Comparison of ENCODE assay signal across 1 cellular context in genomic region chr20:33317424-33318095, GRCh38.
TF ChIP-seq lines count a peak whose summit lies in the region.

No MANE protein-coding gene starts in this region.

TF ChIP-seq in HepG2, 621 proteins besides CTCF, POLR2A, EP300 and RAD21:
- TF ChIP-seq ZFP36 (IDR thresholded peaks at IDR 0.05; ENCODE audit: borderline replicate concordance, low read depth, low read length, partially characterized antibody), result no peak
- TF ChIP-seq REPIN1 (CRISPR knock-in tag; IDR thresholded peaks at IDR 0.05; ENCODE audit: borderline replicate concordance, low read depth), result no peak
- TF ChIP-seq NFKB2 (CRISPR knock-in tag; IDR thresholded peaks at IDR 0.05; ENCODE audit: borderline replicate concordance), result peak; percentile 3; the same call in 1 of the 2 replicates
- no peak for TF ChIP-seq DNMT1 (CRISPR knock-in tag; IDR thresholded peaks at IDR 0.05)
- TF ChIP-seq MTA1 (CRISPR knock-in tag; IDR thresholded peaks at IDR 0.05; ENCODE audit: borderline replicate concordance), result no peak
- TF ChIP-seq ZNF781 (CRISPR knock-in tag; IDR thresholded peaks at IDR 0.05; ENCODE audit: borderline replicate concordance, not compliant biosample characterization), result no peak
- TF ChIP-seq THAP9 (CRISPR knock-in tag; IDR thresholded peaks at IDR 0.05; ENCODE audit: borderline replicate concordance), result 0 out of 2 replicates have a peak, but pooled peaks have one; percentile 11
- peak; percentile 74 for TF ChIP-seq ZNF205 (CRISPR knock-in tag; IDR thresholded peaks at IDR 0.05)
- no peak for TF ChIP-seq ZNF670 (CRISPR knock-in tag; IDR thresholded peaks at IDR 0.05; ENCODE audit: borderline replicate concordance)
- no peak for TF ChIP-seq ASH2L (IDR thresholded peaks at IDR 0.05; ENCODE audit: insufficient read length, low read depth, low read length)
- no peak for TF ChIP-seq HOXA3 (CRISPR knock-in tag; IDR thresholded peaks at IDR 0.05)
- TF ChIP-seq HNF1B (CRISPR knock-in tag; IDR thresholded peaks at IDR 0.05), result 0 out of 2 replicates have a peak, but pooled peaks have one; percentile 26
- no peak for TF ChIP-seq SMARCC2 (IDR thresholded peaks at IDR 0.05)
- no peak for TF ChIP-seq ZNF547 (CRISPR knock-in tag; IDR thresholded peaks at IDR 0.05)
